Comparison of ENCODE assay signal across 9 cellular contexts in the genomic region with DNA sequence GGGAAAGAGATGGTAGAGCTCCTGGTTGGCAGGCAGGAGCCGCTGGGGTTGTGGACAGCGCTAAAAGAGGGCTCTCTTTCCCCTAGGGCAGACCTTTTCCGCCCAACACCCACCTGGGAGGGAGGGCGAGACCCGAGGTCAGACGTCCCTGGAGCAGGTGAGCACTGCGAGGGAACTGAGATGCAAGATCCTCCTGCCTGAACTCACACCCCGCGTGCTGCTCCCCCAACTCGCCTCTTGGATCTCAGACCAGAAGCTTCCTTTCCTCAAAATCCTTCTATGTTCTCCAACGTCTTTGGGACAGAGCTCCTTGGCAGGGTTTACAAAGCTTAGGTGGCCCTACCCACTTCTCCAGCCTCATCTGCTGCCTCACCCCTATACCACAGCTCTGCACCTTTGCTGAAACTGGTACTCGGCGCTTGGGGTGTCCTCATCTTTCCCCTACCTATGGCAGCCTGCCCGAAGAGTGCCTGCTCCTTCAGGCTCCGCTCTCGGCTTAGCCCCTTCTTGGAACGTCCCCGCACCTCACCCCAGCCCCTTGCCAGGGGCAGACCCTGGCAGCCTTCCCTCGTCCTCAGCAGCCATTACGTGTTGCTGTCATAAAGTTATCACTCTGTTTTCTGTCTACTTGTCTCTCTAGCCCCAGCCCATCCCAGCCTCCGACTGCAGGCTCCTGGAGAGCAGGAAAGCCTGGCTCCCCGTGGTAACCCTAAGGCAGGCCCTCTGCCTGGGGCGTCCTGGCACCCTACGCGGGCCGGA. TPM values are rescaled to one million over a fixed set of nuclear protein-coding genes. Genes with fewer than 3 reads are reported as not detected.
DNase-seq lines count a peak whose midpoint lies in the region; ATAC-seq and TF ChIP-seq lines count a peak whose summit lies in the region.
"Had no signal": no experiment of that assay in that cellular context is flagged by ENCODE, and none has a peak within 500 bp of the region (broad histone marks: within the 10 kb centered on the region; RNA-seq: fewer than 3 reads in every experiment).

No MANE protein-coding gene starts in this region.

- peaks cover 13 to 14% of the 10 kb centered on the region in 2 donors for H3K27me3 Mint-ChIP-seq in CD4-positive, alpha-beta memory T cell
- peaks cover 86% of the 10 kb centered on the region for H3K27me3 Mint-ChIP-seq in progenitor cell of endocrine pancreas

- no peaks in the 10 kb centered on the region for H3K36me3 ChIP-seq in CD4-positive, alpha-beta memory T cell (ENCODE audit: insufficient read depth, low read length)
- H3K36me3 ChIP-seq in Peyer's patch (no peaks in the 10 kb centered on the region), gastroesophageal sphincter (peaks cover 0 to 4% of the 10 kb centered on the region in 2 donors)

- POLR2A ChIA-PET in CD4-positive, alpha-beta memory T cell (lab: Charles Lee; ENCODE audit: partially characterized antibody): interaction anchor here (3.5 kb wide), 1 partner anchor 16 kb away, joined by 21 read pairs; no protein-coding TSS in a partner anchor

- 26 to 42% methylated on average over 11 of the region's 26 CpGs for WGBS in gastroesophageal sphincter (ENCODE audit: low coverage in 1 of 2), 2 donors

- H3K9me3 Mint-ChIP-seq in CD4-positive, alpha-beta memory T cell: no peaks in the 10 kb centered on the region
- no peaks in the 10 kb centered on the region for H3K9me3 Mint-ChIP-seq in progenitor cell of endocrine pancreas (ENCODE audit: low read depth)
- H3K9me3 Mint-ChIP-seq: activated T-helper 2 cell treated with anti-CD3 and anti-CD28 coated beads, Interferon-gamma antibody, Interleukin-2, Interleukin-4, amounts not matched to agents 10 μg/mL and 5 μg/mL and 100 μg/mL, durations not matched to agents 14 hours and 24 hours and 36 hours had no signal

- in situ Hi-C loops in KBM-7 (cut with MboI; ENCODE audit: low pct_unique_long_range_greater_than_20kb, low sequenced_read_pairs): no loop called here

- TF ChIP-seq POLR2A in Peyer's patch (IDR thresholded peaks at IDR 0.05) (no peak), gastroesophageal sphincter (IDR thresholded peaks at IDR 0.05) (no peak)

- H3K4me1 ChIP-seq in CD4-positive, alpha-beta memory T cell (ENCODE audit: insufficient read depth, low read length): peaks cover 38% of the 10 kb centered on the region
- H3K4me1 ChIP-seq in Peyer's patch: peaks cover 0 to 28% (median 19%) of the 10 kb centered on the region in 4 donors
- peaks cover 0 to 36% (median 24%) of the 10 kb centered on the region in 3 donors for H3K4me1 ChIP-seq in gastroesophageal sphincter

- peak overlapping the region in 2 of 7 donors; percentile 26 to 65 for H3K27ac Mint-ChIP-seq in CD4-positive, alpha-beta memory T cell
- H3K27ac Mint-ChIP-seq in progenitor cell of endocrine pancreas: no peak overlapping the region
- H3K27ac Mint-ChIP-seq: activated T-helper 2 cell treated with anti-CD3 and anti-CD28 coated beads, Interferon-gamma antibody, Interleukin-2, Interleukin-4, amounts not matched to agents 10 μg/mL and 5 μg/mL and 100 μg/mL, durations not matched to agents 14 hours and 24 hours and 36 hours had no signal

- ATAC-seq in gastroesophageal sphincter (no peak), HG03095 (IDR thresholded peaks at IDR 0.05; ENCODE audit: unreplicated experiment) (no peak), HG02798 (IDR thresholded peaks at IDR 0.05; ENCODE audit: poor library complexity, unreplicated experiment) (no peak)

- no peak for TF ChIP-seq EP300 in gastroesophageal sphincter (IDR thresholded peaks at IDR 0.05)

- H3K4me1 Mint-ChIP-seq in CD4-positive, alpha-beta memory T cell: peaks cover 17 to 58% (median 33%) of the 10 kb centered on the region in 4 donors
- H3K4me1 Mint-ChIP-seq in progenitor cell of endocrine pancreas (ENCODE audit: low read depth): peaks cover 16% of the 10 kb centered on the region

- DNase-seq in CD4-positive, alpha-beta memory T cell: no peak
- DNase-seq in Peyer's patch (no peak), progenitor cell of endocrine pancreas (ENCODE audit: low spot score, unreplicated experiment) (no peak), KBM-7 (no peak)
- no peak for DNase-seq in effector CD8-positive, alpha-beta T cell (lab: John Stamatoyannopoulos, UW)

- no peak for TF ChIP-seq CTCF in Peyer's patch (IDR thresholded peaks at IDR 0.05)
- TF ChIP-seq CTCF in gastroesophageal sphincter (IDR thresholded peaks at IDR 0.05): no peak
- no peak for TF ChIP-seq CTCF in progenitor cell of endocrine pancreas (IDR thresholded peaks at IDR 0.05; ENCODE audit: unreplicated experiment)

- H3K36me3 Mint-ChIP-seq in CD4-positive, alpha-beta memory T cell: peaks cover 0 to 6% of the 10 kb centered on the region in 2 donors
- H3K36me3 Mint-ChIP-seq in progenitor cell of endocrine pancreas (ENCODE audit: insufficient read depth): no peaks in the 10 kb centered on the region

- H3K9me3 ChIP-seq in CD4-positive, alpha-beta memory T cell (ENCODE audit: control insufficient read depth in 1 of 2, low read length in 2 of 2): no peaks in the 10 kb centered on the region
- H3K9me3 ChIP-seq in Peyer's patch: no peaks in the 10 kb centered on the region
- no peaks in the 10 kb centered on the region for H3K9me3 ChIP-seq in gastroesophageal sphincter

- intact Hi-C loops in CD4-positive, alpha-beta memory T cell (cut with micrococcal nuclease): loop anchor here (5.0 kb wide), 1 partner anchor 37 kb away; the partner anchor contains the start of gene CHST14

- H3K27me3 ChIP-seq in CD4-positive, alpha-beta memory T cell (ENCODE audit: insufficient read depth, low read length): peaks cover 12% of the 10 kb centered on the region
- H3K27me3 ChIP-seq in Peyer's patch (peaks cover 0 to 8% of the 10 kb centered on the region in 2 donors), gastroesophageal sphincter (peaks cover 46% of the 10 kb centered on the region)

- H3K27ac ChIP-seq in CD4-positive, alpha-beta memory T cell (ENCODE audit: low read depth, low read length): no peak overlapping the region
- no peak overlapping the region for H3K27ac ChIP-seq in Peyer's patch
- peak overlapping the region in 1 of 4 donors; percentile 35 for H3K27ac ChIP-seq in gastroesophageal sphincter

- CTCF ChIA-PET in CD4-positive, alpha-beta memory T cell (lab: Charles Lee; ENCODE audit: partially characterized antibody): interaction anchor here (1.1 to 2.1 kb wide), 3 partner anchors 12 to 127 kb away, joined by 3 to 10 read pairs (median 3); partner anchors contain the start of gene PLCB2

- H3K4me3 ChIP-seq in CD4-positive, alpha-beta memory T cell (ENCODE audit: low read length in 2 of 2): peak overlapping the region in 1 of 2 donors; percentile 37
- H3K4me3 ChIP-seq in Peyer's patch (peak overlapping the region; percentile 26 to 46 (median 43)), gastroesophageal sphincter (peak overlapping the region; percentile 17 to 51)

- peak overlapping the region; percentile 60 to 82 (median 77) for H3K4me3 Mint-ChIP-seq in CD4-positive, alpha-beta memory T cell
- peak overlapping the region; percentile 25 for H3K4me3 Mint-ChIP-seq in progenitor cell of endocrine pancreas (ENCODE audit: low read depth)

RNA-seq across cellular contexts. Expression of gene BAHD1, which starts 5.2 kb away (rescaled TPM):
- 10 to 100 TPM; 47.0 to 49.2 TPM for total RNA-seq in CD4-positive, alpha-beta memory T cell
- polyA plus RNA-seq in CD4-positive, alpha-beta memory T cell: 1 to 10 TPM; 1.5 to 4.6 TPM
- total RNA-seq in Peyer's patch (10 to 100 TPM in 3 of 4 donors, 1 to 10 TPM in 1; 8.3 to 41.0 (median 31.4) TPM), gastroesophageal sphincter (10 to 100 TPM; 19.0 to 26.2 (median 22.8) TPM), progenitor cell of endocrine pancreas (24.1 and 24.3 TPM in 2 replicates)

RNA-seq across cellular contexts. Expression of gene IVD, which starts 29.9 kb away (rescaled TPM):
- total RNA-seq in CD4-positive, alpha-beta memory T cell: 10 to 100 TPM; 56.4 to 62.2 TPM
- 10 to 100 TPM; 25.7 to 26.8 TPM for polyA plus RNA-seq in CD4-positive, alpha-beta memory T cell
- 10 to 100 TPM; 42.9 to 87.6 (median 71.1) TPM for total RNA-seq in Peyer's patch
- 10 to 100 TPM; 26.1 to 80.2 (median 50.1) TPM for total RNA-seq in gastroesophageal sphincter
- total RNA-seq in progenitor cell of endocrine pancreas: 82.0 and 93.0 TPM in 2 replicates

RNA-seq across cellular contexts. Expression of gene CHST14, which starts 35.3 kb away (rescaled TPM):
- total RNA-seq in CD4-positive, alpha-beta memory T cell: 10 to 100 TPM in 1 of 2 experiments, 1 to 10 TPM in 1; 9.1 to 10.5 TPM
- 1 to 10 TPM in 1 of 2 donors, under 1 TPM in 1; 0.64 to 1.5 TPM for polyA plus RNA-seq in CD4-positive, alpha-beta memory T cell
- total RNA-seq in Peyer's patch (1 to 10 TPM in 3 of 4 donors, under 1 TPM in 1; 0.83 to 3.5 (median 2.6) TPM), gastroesophageal sphincter (10 to 100 TPM in 2 of 4 donors, 1 to 10 TPM in 2; 7.8 to 18.4 (median 11.7) TPM), progenitor cell of endocrine pancreas (29.1 and 29.3 TPM in 2 replicates)

RNA-seq across cellular contexts. Expression of gene KNSTRN, which starts 53.0 kb away (rescaled TPM):
- 1 to 10 TPM; 6.8 to 8.8 TPM for total RNA-seq in CD4-positive, alpha-beta memory T cell
- 1 to 10 TPM; 1.0 to 2.5 TPM for polyA plus RNA-seq in CD4-positive, alpha-beta memory T cell
- total RNA-seq in Peyer's patch (10 to 100 TPM in 1 of 4 donors, 1 to 10 TPM in 3; 4.7 to 63.5 (median 6.5) TPM), gastroesophageal sphincter (10 to 100 TPM in 2 of 4 donors, 1 to 10 TPM in 2; 7.2 to 16.2 (median 9.9) TPM), progenitor cell of endocrine pancreas (44.8 and 46.2 TPM in 2 replicates)
